ENCODE assay signal across 17 cellular contexts in the genomic region with DNA sequence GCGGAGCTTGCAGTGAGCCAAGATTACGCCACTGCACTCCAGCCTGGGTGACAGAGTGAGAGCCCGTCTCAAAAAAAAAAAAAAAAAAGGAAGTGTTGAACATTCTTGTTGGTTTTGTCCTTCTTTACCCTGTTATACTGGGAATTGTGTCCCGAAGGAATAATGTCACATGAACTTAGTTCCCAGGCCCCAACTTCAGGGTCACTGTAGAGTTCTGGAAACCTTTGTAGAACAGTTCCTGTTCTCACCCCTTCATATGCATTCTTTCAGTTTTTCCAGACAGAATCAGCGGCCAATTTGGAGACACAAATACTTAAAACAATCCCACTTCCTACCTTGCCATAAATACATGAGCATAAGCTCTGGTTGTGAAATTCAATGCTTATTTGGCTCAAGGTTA.
A peak's percentile ranks its signal among the peaks of the same experiment; 100 is the strongest.
DNase-seq lines count a peak whose midpoint lies in the region; ATAC-seq, FAIRE-seq and TF ChIP-seq lines count a peak whose summit lies in the region.
"Had no signal": no experiment of that assay in that cellular context is flagged by ENCODE, and none has a peak within 500 bp of the region (broad histone marks: within the 10 kb centered on the region; RNA-seq: fewer than 3 reads in every experiment).

No MANE protein-coding gene starts in this region.

- H3K9me3 ChIP-seq in left ventricle myocardium inferior (replicated peaks) (peaks cover 18% of the 10 kb centered on the region), endothelial cell of umbilical vein (replicated peaks; ENCODE audit: control insufficient read depth, insufficient read depth, low read length) (no peaks in the 10 kb centered on the region), esophagus muscularis mucosa (peaks cover 0 to 5% (median 0%) of the 10 kb centered on the region in 4 donors)

- no peaks in the 10 kb centered on the region for H3K79me2 ChIP-seq in endothelial cell of umbilical vein (ENCODE audit: control insufficient read depth, insufficient read depth, low read length)

- dilution Hi-C loops in endothelial cell of umbilical vein (cut with MboI; ENCODE audit: extremely low pct_ligation_motif_present, low sequenced_read_pairs) = no loop called here

- 71% methylated on average over 5 of the region's 5 CpGs for WGBS in esophagus muscularis mucosa

- H3K4me1 Mint-ChIP-seq in mesothelial cell of epicardium = peaks cover 30% of the 10 kb centered on the region

- no TSS peak for BruUV-seq in endothelial cell of umbilical vein (replicated peaks; lab: Mats Ljungman, UMichigan)

- POLR2A ChIA-PET in endothelial cell of umbilical vein (lab: Charles Lee) = no interaction called here

- no peak overlapping the region for H3K4me3 Mint-ChIP-seq in mesothelial cell of epicardium
- H3K4me3 Mint-ChIP-seq: B cell; CD4-positive, alpha-beta T cell had no signal

- TF ChIP-seq CTCF in left ventricle myocardium inferior (IDR thresholded peaks at IDR 0.05; ENCODE audit: borderline replicate concordance) = no peak
- no peak for TF ChIP-seq CTCF in endothelial cell of umbilical vein (IDR thresholded peaks at IDR 0.05; ENCODE audit: extremely low read depth in 1 of 2, insufficient read depth in 1 of 2, low read depth in 1 of 2, low read length in 2 of 2)
- TF ChIP-seq CTCF in mesothelial cell of epicardium (IDR thresholded peaks at IDR 0.05; ENCODE audit: unreplicated experiment) = no peak
- TF ChIP-seq CTCF in foreskin keratinocyte (conservative IDR thresholded peaks at IDR 0.05) = no peak
- no peak for TF ChIP-seq CTCF in esophagus muscularis mucosa (IDR thresholded peaks at IDR 0.05)

- peaks cover 20% of the 10 kb centered on the region for H3K9me3 Mint-ChIP-seq in mesothelial cell of epicardium

- H3K27me3 Mint-ChIP-seq in mesothelial cell of epicardium (ENCODE audit: low read depth) = no peaks in the 10 kb centered on the region
- H3K27me3 Mint-ChIP-seq: CD4-positive, alpha-beta T cell had no signal

- H3K27ac ChIP-seq in left ventricle myocardium inferior (replicated peaks) (peak overlapping the region; percentile 62), endothelial cell of umbilical vein (ENCODE audit: insufficient read depth, low read depth, low read length) (no peak overlapping the region), foreskin keratinocyte (no peak overlapping the region), esophagus muscularis mucosa (replicated peaks in 1 of 4) (no peak overlapping the region)
- H3K27ac ChIP-seq: GM23248 had no signal

- H3K4me1 ChIP-seq in left ventricle myocardium inferior (peaks cover 22% of the 10 kb centered on the region), endothelial cell of umbilical vein (ENCODE audit: control insufficient read depth, extremely low read depth, insufficient read depth, low read length) (peaks cover 15% of the 10 kb centered on the region), foreskin keratinocyte (peaks cover 9% of the 10 kb centered on the region), esophagus muscularis mucosa (no peaks in the 10 kb centered on the region)

- H3K4me3 ChIP-seq in left ventricle myocardium inferior (no peak overlapping the region), endothelial cell of umbilical vein (replicated peaks in 1 of 3; ENCODE audit: insufficient read depth in 1 of 3, low read depth in 1 of 3, low read length in 3 of 3) (no peak overlapping the region), esophagus muscularis mucosa (no peak overlapping the region)
- H3K4me3 ChIP-seq: GM12878, GM23248 had no signal

- CTCF ChIA-PET in endothelial cell of umbilical vein (lab: Charles Lee) = no interaction called here

- H3K27ac Mint-ChIP-seq in mesothelial cell of epicardium = peak overlapping the region; percentile 35
- H3K27ac Mint-ChIP-seq: B cell; CD4-positive, alpha-beta T cell had no signal

- H3K27me3 ChIP-seq in left ventricle myocardium inferior (ENCODE audit: low read depth) (no peaks in the 10 kb centered on the region), endothelial cell of umbilical vein (ENCODE audit: control insufficient read depth in 2 of 2, insufficient read depth in 2 of 2, low read length in 2 of 2) (no peaks in the 10 kb centered on the region), foreskin keratinocyte (no peaks in the 10 kb centered on the region), esophagus muscularis mucosa (no peaks in the 10 kb centered on the region)

- peaks cover 8% of the 10 kb centered on the region for H3K36me3 Mint-ChIP-seq in mesothelial cell of epicardium

- H3K36me3 ChIP-seq in left ventricle myocardium inferior (no peaks in the 10 kb centered on the region), endothelial cell of umbilical vein (ENCODE audit: control insufficient read depth in 2 of 2, extremely low read depth in 1 of 2, insufficient read depth in 2 of 2, low read length in 2 of 2) (no peaks in the 10 kb centered on the region), esophagus muscularis mucosa (no peaks in the 10 kb centered on the region)

- H4K20me1 ChIP-seq in endothelial cell of umbilical vein (replicated peaks; ENCODE audit: control insufficient read depth, extremely low read depth, insufficient read depth, low read length) = no peaks in the 10 kb centered on the region

- H3K9ac ChIP-seq in endothelial cell of umbilical vein (replicated peaks; ENCODE audit: extremely low read depth, insufficient read depth, low read length) = no peak overlapping the region
- H3K9ac ChIP-seq: GM23248 had no signal

- DNase-seq in left ventricle myocardium inferior (no peak), Right ventricle myocardium inferior (ENCODE audit: missing footprints) (no peak), endothelial cell of umbilical vein (ENCODE audit: low read depth, low spot score) (peak; percentile 33), mesothelial cell of epicardium (ENCODE audit: low spot score in 2 of 2, unreplicated experiment in 2 of 2) (no peak), foreskin keratinocyte (no peak), SIG-M5 (lab: John Stamatoyannopoulos, UW) (no peak), esophagus muscularis mucosa (ENCODE audit: extremely low spot score) (no peak)
- DNase-seq: C1 segment of cervical spinal cord; Calu3; CD4-positive, alpha-beta T cell; DMS 273 treated with DMSO at 0.1 percent for 48 hours; GM23248; H7 had no signal

- H2AFZ ChIP-seq in endothelial cell of umbilical vein (ENCODE audit: low read depth, low read length) = no peak overlapping the region
- H2AFZ ChIP-seq: GM23248 had no signal

- FAIRE-seq in endothelial cell of umbilical vein (lab: Jason Lieb, UNC) = no peak
- FAIRE-seq: A204.1, GM12878, GM18507 had no signal

- intact Hi-C loops in left ventricle myocardium inferior (cut with micrococcal nuclease) (no loop called here), Right ventricle myocardium inferior (cut with DNase I) (no loop called here), endothelial cell of umbilical vein (cut with micrococcal nuclease) (no loop called here), esophagus muscularis mucosa (cut with DNase I) (no loop called here)

- no peak for TF ChIP-seq EP300 in esophagus muscularis mucosa (IDR thresholded peaks at IDR 0.05)

- TF ChIP-seq POLR2A in endothelial cell of umbilical vein (IDR thresholded peaks at IDR 0.05; ENCODE audit: low read depth, low read length) (no peak), esophagus muscularis mucosa (IDR thresholded peaks at IDR 0.05; ENCODE audit: low read depth) (no peak)

- no peak for ATAC-seq in Right ventricle myocardium inferior
- no peak for ATAC-seq in foreskin keratinocyte
- ATAC-seq: GM12878 had no signal

- no peak overlapping the region for H3K4me2 ChIP-seq in endothelial cell of umbilical vein (ENCODE audit: insufficient read depth, low read length)

- H3K9me1 ChIP-seq in endothelial cell of umbilical vein (replicated peaks; ENCODE audit: control insufficient read depth, extremely low read depth, insufficient read depth, low read length) = no peaks in the 10 kb centered on the region

TF ChIP-seq in endothelial cell of umbilical vein, 7 proteins besides CTCF, POLR2A, EP300 and RAD21:
- TF ChIP-seq JUN (IDR thresholded peaks at IDR 0.05; ENCODE audit: borderline replicate concordance, insufficient read depth, insufficient read length, low read depth) = no peak
- TF ChIP-seq POLR2AphosphoS5 (IDR thresholded peaks at IDR 0.05; ENCODE audit: insufficient read depth, low read depth, low read length) = no peak
- TF ChIP-seq, protein P1, sequence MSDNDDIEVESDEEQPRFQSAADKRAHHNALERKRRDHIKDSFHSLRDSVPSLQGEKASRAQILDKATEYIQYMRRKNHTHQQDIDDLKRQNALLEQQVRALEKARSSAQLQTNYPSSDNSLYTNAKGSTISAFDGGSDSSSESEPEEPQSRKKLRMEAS (IDR thresholded peaks at IDR 0.05; ENCODE audit: insufficient read depth, insufficient read length) = no peak
- no peak for TF ChIP-seq FOS (IDR thresholded peaks at IDR 0.05; ENCODE audit: borderline replicate concordance, insufficient read depth, low read length)
- TF ChIP-seq MYC (IDR thresholded peaks at IDR 0.05; ENCODE audit: low read depth, low read length) = no peak
- TF ChIP-seq EZH2 (IDR thresholded peaks at IDR 0.05; ENCODE audit: borderline replicate concordance, low read depth, low read length, severe bottlenecking) = no peak
- TF ChIP-seq GATA2 (IDR thresholded peaks at IDR 0.05; ENCODE audit: insufficient read depth, insufficient read length, low read depth, low read length) = no peak
